Comparison of ENCODE assay signal across 9 cellular contexts in the genomic region with DNA sequence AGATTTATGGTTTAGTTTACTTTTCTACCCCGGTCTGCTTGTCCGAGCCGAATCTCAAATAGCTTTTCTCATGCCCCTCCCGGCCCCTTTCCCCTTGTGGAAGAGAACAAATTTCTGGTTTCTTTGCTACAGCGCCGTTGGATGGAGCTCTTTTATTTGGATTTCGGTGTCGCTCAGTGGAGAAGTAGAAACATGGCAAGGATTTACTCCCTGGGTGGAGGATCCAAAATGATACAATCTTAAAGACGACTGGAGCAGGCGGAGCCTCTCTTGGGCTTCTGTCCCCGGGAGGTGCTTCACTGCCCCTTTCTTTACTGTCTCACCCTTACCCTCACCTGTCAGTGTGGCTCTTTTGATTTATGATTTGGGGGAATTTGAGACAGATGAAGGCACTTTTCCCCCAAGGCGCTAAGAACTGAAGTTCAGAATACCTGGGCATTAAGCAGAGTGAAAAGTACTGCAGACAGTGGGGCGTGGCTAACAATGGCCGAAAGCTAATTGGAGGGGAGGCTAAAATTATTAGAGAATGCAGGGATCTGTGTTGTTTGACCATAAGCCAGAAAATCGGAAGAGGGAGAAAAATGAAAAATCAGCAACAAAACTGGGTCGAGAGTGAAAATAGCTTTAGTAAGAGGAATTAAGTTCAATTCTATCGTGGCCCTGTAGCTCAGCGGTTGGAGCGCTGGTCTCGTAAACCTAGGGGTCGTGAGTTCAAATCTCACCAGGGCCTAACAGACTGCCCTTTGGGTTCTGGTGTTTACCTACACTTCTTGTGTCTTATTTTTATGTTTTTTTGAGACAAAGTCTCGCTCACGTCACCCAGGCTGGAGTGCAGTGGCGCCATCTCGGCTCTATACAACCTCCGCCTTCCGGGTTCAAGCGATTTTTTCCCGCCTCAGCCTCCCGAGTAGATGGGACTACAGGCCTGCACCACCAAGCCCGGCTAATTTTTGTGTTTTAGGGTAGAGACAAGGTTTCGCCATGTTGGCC.
A peak's percentile ranks its signal among the peaks of the same experiment; 100 is the strongest.
DNase-seq lines count a peak whose midpoint lies in the region; ATAC-seq, FAIRE-seq and TF ChIP-seq lines count a peak whose summit lies in the region.
"Had no signal": no experiment of that assay in that cellular context is flagged by ENCODE, and none has a peak within 500 bp of the region (broad histone marks: within the 10 kb centered on the region; RNA-seq: fewer than 3 reads in every experiment).

No MANE protein-coding gene starts in this region.

- intact Hi-C loops in stomach (cut with DNase I; ENCODE audit: low total_unique reads) = no loop called here

- WGBS in A549 (ENCODE audit: missing lambda C conversion rate) = 35% methylated on average over 32 of the region's 32 CpGs
- WGBS in stomach, 5 donors = 33 to 37% (median 33%) methylated on average over 32 of the region's 32 CpGs
- 0 to 26% methylated on average over 2 to 28 of the region's 32 CpGs for WGBS in gastroesophageal sphincter (ENCODE audit: low coverage in 1 of 2), 2 donors

- POLR2A ChIA-PET in A549 (lab: Yijun Ruan, JAX) = interaction anchor here (0.9 to 1.7 kb wide), 6 partner anchors 12 to 134 kb away, joined by 3 to 7 read pairs (median 4); no protein-coding TSS in a partner anchor

- ATAC-seq in A549 (peak; percentile 91 to 94), HG03520 (IDR thresholded peaks at IDR 0.05; ENCODE audit: unreplicated experiment) (no peak), gastroesophageal sphincter (no peak)
- ATAC-seq in stimulated activated memory B cell treated with anti-CD40 and anti-IgM and Interleukin-4, amounts not matched to agents 10 μg/mL and 1 μg/mL and 100 μg/mL, for 72 hours = no peak

- peak in 1 of 2 experiments; percentile 39; a peak in 2 of 5 replicates for TF ChIP-seq RAD21 in A549 (conservative IDR thresholded peaks at IDR 0.05 in 1 of 2, IDR thresholded peaks at IDR 0.05 in 1 of 2)

- H3K4me1 Mint-ChIP-seq in stimulated activated memory B cell treated with anti-CD40 and anti-IgM and Interleukin-4, amounts not matched to agents 10 μg/mL and 1 μg/mL and 100 μg/mL, for 72 hours = peaks cover 14% of the 10 kb centered on the region

- peak; percentile 29 for TF ChIP-seq CTCF in A549 (IDR thresholded peaks at IDR 0.05)
- no peak for TF ChIP-seq CTCF in GM13977 (IDR thresholded peaks at IDR 0.05; ENCODE audit: extremely low read depth, insufficient read depth, missing control alignments)
- TF ChIP-seq CTCF in VCaP (conservative IDR thresholded peaks at IDR 0.05) = peak; percentile 44
- no peak for TF ChIP-seq CTCF in stomach (IDR thresholded peaks at IDR 0.05)
- no peak for TF ChIP-seq CTCF in gastroesophageal sphincter (IDR thresholded peaks at IDR 0.05)

- DNase-seq in A549 (ENCODE audit: low read depth in 1 of 2, low spot score in 1 of 2) = peak; percentile 59 to 78
- DNase-seq in GM13977 (ENCODE audit: low spot score) = peak; percentile 40
- DNase-seq in glomerular visceral epithelial cell (ENCODE audit: extremely low spot score) = peak; percentile 48
- DNase-seq in stomach = no peak
- DNase-seq: naive B cell had no signal

- FAIRE-seq in A549 (lab: Jason Lieb, UNC) = no peak

- H3K4me3 Mint-ChIP-seq in stimulated activated memory B cell treated with anti-CD40 and anti-IgM and Interleukin-4, amounts not matched to agents 10 μg/mL and 1 μg/mL and 100 μg/mL, for 72 hours = no peak overlapping the region

- TF ChIP-seq EP300 in A549 (IDR thresholded peaks at IDR 0.05) (no peak), stomach (IDR thresholded peaks at IDR 0.05) (no peak), gastroesophageal sphincter (IDR thresholded peaks at IDR 0.05) (no peak)

- in situ Hi-C loops in GM13977 (cut with MboI; ENCODE audit: low pct_unique_long_range_greater_than_20kb, low sequenced_read_pairs, unreplicated experiment) = loop anchor here (25.0 kb wide), 1 partner anchor 306 kb away; the partner anchor contains the start of gene POM121L2

- H3K36me3 ChIP-seq in stomach = no peaks in the 10 kb centered on the region
- no peaks in the 10 kb centered on the region for H3K36me3 ChIP-seq in gastroesophageal sphincter

- H3K36me3 Mint-ChIP-seq in stimulated activated memory B cell treated with anti-CD40 and anti-IgM and Interleukin-4, amounts not matched to agents 10 μg/mL and 1 μg/mL and 100 μg/mL, for 72 hours = no peaks in the 10 kb centered on the region

- H3K4me1 ChIP-seq in A549 = peaks cover 7% of the 10 kb centered on the region; the same call in 1 of the 3 replicates
- peaks cover 0 to 18% (median 7%) of the 10 kb centered on the region in 4 donors for H3K4me1 ChIP-seq in stomach
- peaks cover 0 to 15% (median 5%) of the 10 kb centered on the region in 3 donors for H3K4me1 ChIP-seq in gastroesophageal sphincter

- no peaks in the 10 kb centered on the region for H3K9me3 ChIP-seq in A549
- H3K9me3 ChIP-seq in stomach = no peaks in the 10 kb centered on the region
- no peaks in the 10 kb centered on the region for H3K9me3 ChIP-seq in gastroesophageal sphincter

- no peak overlapping the region for H3K27ac Mint-ChIP-seq in stimulated activated memory B cell treated with anti-CD40 and anti-IgM and Interleukin-4, amounts not matched to agents 10 μg/mL and 1 μg/mL and 100 μg/mL, for 72 hours

- H3K4me3 ChIP-seq in A549 = peak overlapping the region; percentile 56
- H3K4me3 ChIP-seq in stomach = peak overlapping the region; percentile 7 to 37 (median 25)
- peak overlapping the region in 1 of 2 donors; percentile 31 for H3K4me3 ChIP-seq in gastroesophageal sphincter

- peak overlapping the region; percentile 69 for H3K4me2 ChIP-seq in A549

- no peaks in the 10 kb centered on the region for H3K9me3 Mint-ChIP-seq in stimulated activated memory B cell treated with anti-CD40 and anti-IgM and Interleukin-4, amounts not matched to agents 10 μg/mL and 1 μg/mL and 100 μg/mL, for 72 hours

- CTCF ChIA-PET in A549 (lab: Yijun Ruan, JAX) = interaction anchor here (0.9 to 3.7 kb wide), 9 partner anchors 9 to 278 kb away, joined by 4 to 27 read pairs (median 5); no protein-coding TSS in a partner anchor

- H3K27me3 ChIP-seq in stomach (peaks cover 0 to 81% (median 34%) of the 10 kb centered on the region in 3 donors), gastroesophageal sphincter (peaks cover 98% of the 10 kb centered on the region)

- H3K27ac ChIP-seq in A549 (peak overlapping the region; percentile 59 to 84), VCaP (peak overlapping the region; percentile 65), stomach (no peak overlapping the region), gastroesophageal sphincter (no peak overlapping the region)

- TF ChIP-seq POLR2A in A549 (IDR thresholded peaks at IDR 0.05; ENCODE audit: low read length) (no peak), stomach (IDR thresholded peaks at IDR 0.05) (no peak), gastroesophageal sphincter (IDR thresholded peaks at IDR 0.05) (no peak)

- H3K27me3 Mint-ChIP-seq in stimulated activated memory B cell treated with anti-CD40 and anti-IgM and Interleukin-4, amounts not matched to agents 10 μg/mL and 1 μg/mL and 100 μg/mL, for 72 hours = peaks cover 71% of the 10 kb centered on the region

TF ChIP-seq in A549, 52 proteins besides CTCF, POLR2A, EP300 and RAD21:
- TF ChIP-seq SMC3 (IDR thresholded peaks at IDR 0.05) (peak; percentile 36), HOXA7 (CRISPR knock-in tag; IDR thresholded peaks at IDR 0.05) (no peak), EHF (CRISPR knock-in tag; IDR thresholded peaks at IDR 0.05) (no peak), SREBF2 (IDR thresholded peaks at IDR 0.05) (peak; percentile 50)
- TF ChIP-seq, protein P1, sequence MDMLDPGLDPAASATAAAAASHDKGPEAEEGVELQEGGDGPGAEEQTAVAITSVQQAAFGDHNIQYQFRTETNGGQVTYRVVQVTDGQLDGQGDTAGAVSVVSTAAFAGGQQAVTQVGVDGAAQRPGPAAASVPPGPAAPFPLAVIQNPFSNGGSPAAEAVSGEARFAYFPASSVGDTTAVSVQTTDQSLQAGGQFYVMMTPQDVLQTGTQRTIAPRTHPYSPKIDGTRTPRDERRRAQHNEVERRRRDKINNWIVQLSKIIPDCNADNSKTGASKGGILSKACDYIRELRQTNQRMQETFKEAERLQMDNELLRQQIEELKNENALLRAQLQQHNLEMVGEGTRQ (IDR thresholded peaks at IDR 0.05) = no peak

Comparison
In these comparisons a context has a peak if more than half of its experiments do, and no peak if none do; other contexts are left out.
1. ATAC-seq: peak in A549 (2 of 2); none in HG03520 (single experiment), gastroesophageal sphincter (single experiment) and stimulated activated memory B cell treated with anti-CD40 and anti-IgM and Interleukin-4, amounts not matched to agents 10 μg/mL and 1 μg/mL and 100 μg/mL, for 72 hours (single experiment).
2. H3K27ac ChIP-seq: peak in A549 (2 of 2) and VCaP (single experiment); none in stomach (0 of 5) and gastroesophageal sphincter (0 of 4).
3. CTCF ChIP-seq: peak in A549 (single experiment) and VCaP (single experiment); none in GM13977 (single experiment), stomach (0 of 7) and gastroesophageal sphincter (0 of 4).